In the genomic region with DNA sequence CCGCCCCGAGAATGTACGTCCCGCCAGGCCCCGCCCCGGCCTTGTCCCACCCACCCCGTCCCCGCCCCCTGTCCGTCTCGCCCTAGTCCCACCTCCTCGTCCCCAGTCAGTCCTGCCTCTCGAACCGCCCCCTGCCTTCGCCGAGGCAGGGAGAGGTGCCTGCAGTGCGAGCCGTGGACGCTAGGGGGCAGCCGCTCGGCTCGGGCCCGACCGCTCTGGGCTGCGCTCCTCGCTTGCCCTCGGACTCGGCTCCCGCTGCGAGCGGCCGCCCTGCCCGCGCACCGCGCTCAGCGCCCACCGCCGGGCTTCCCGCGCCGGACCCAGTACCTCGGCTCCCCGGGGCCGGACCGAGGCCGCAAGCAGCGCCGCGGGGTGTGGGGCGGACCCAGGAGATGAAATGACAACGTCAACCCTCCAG, we compare ENCODE assay signal across 1 cellular context.
TF ChIP-seq lines count a peak whose summit lies in the region.

A gene (plus strand): TSS at position 236 of the 418 bp plus-strand sequence. CDS start 162 bp downstream, at position 398.

TF ChIP-seq in H1, 55 proteins besides CTCF, POLR2A, EP300 and RAD21 (continued from another document):
- TF ChIP-seq, protein P1, sequence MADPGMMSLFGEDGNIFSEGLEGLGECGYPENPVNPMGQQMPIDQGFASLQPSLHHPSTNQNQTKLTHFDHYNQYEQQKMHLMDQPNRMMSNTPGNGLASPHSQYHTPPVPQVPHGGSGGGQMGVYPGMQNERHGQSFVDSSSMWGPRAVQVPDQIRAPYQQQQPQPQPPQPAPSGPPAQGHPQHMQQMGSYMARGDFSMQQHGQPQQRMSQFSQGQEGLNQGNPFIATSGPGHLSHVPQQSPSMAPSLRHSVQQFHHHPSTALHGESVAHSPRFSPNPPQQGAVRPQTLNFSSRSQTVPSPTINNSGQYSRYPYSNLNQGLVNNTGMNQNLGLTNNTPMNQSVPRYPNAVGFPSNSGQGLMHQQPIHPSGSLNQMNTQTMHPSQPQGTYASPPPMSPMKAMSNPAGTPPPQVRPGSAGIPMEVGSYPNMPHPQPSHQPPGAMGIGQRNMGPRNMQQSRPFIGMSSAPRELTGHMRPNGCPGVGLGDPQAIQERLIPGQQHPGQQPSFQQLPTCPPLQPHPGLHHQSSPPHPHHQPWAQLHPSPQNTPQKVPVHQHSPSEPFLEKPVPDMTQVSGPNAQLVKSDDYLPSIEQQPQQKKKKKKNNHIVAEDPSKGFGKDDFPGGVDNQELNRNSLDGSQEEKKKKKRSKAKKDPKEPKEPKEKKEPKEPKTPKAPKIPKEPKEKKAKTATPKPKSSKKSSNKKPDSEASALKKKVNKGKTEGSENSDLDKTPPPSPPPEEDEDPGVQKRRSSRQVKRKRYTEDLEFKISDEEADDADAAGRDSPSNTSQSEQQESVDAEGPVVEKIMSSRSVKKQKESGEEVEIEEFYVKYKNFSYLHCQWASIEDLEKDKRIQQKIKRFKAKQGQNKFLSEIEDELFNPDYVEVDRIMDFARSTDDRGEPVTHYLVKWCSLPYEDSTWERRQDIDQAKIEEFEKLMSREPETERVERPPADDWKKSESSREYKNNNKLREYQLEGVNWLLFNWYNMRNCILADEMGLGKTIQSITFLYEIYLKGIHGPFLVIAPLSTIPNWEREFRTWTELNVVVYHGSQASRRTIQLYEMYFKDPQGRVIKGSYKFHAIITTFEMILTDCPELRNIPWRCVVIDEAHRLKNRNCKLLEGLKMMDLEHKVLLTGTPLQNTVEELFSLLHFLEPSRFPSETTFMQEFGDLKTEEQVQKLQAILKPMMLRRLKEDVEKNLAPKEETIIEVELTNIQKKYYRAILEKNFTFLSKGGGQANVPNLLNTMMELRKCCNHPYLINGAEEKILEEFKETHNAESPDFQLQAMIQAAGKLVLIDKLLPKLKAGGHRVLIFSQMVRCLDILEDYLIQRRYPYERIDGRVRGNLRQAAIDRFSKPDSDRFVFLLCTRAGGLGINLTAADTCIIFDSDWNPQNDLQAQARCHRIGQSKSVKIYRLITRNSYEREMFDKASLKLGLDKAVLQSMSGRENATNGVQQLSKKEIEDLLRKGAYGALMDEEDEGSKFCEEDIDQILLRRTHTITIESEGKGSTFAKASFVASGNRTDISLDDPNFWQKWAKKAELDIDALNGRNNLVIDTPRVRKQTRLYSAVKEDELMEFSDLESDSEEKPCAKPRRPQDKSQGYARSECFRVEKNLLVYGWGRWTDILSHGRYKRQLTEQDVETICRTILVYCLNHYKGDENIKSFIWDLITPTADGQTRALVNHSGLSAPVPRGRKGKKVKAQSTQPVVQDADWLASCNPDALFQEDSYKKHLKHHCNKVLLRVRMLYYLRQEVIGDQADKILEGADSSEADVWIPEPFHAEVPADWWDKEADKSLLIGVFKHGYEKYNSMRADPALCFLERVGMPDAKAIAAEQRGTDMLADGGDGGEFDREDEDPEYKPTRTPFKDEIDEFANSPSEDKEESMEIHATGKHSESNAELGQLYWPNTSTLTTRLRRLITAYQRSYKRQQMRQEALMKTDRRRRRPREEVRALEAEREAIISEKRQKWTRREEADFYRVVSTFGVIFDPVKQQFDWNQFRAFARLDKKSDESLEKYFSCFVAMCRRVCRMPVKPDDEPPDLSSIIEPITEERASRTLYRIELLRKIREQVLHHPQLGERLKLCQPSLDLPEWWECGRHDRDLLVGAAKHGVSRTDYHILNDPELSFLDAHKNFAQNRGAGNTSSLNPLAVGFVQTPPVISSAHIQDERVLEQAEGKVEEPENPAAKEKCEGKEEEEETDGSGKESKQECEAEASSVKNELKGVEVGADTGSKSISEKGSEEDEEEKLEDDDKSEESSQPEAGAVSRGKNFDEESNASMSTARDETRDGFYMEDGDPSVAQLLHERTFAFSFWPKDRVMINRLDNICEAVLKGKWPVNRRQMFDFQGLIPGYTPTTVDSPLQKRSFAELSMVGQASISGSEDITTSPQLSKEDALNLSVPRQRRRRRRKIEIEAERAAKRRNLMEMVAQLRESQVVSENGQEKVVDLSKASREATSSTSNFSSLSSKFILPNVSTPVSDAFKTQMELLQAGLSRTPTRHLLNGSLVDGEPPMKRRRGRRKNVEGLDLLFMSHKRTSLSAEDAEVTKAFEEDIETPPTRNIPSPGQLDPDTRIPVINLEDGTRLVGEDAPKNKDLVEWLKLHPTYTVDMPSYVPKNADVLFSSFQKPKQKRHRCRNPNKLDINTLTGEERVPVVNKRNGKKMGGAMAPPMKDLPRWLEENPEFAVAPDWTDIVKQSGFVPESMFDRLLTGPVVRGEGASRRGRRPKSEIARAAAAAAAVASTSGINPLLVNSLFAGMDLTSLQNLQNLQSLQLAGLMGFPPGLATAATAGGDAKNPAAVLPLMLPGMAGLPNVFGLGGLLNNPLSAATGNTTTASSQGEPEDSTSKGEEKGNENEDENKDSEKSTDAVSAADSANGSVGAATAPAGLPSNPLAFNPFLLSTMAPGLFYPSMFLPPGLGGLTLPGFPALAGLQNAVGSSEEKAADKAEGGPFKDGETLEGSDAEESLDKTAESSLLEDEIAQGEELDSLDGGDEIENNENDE (IDR thresholded peaks at IDR 0.05; ENCODE audit: insufficient replicate concordance, low read length), result no peak
- TF ChIP-seq SIN3A (conservative IDR thresholded peaks at IDR 0.05 in 1 of 2, IDR thresholded peaks at IDR 0.05 in 1 of 2; ENCODE audit: low read depth in 1 of 2, low read length in 2 of 2), result peak in 1 of 2 experiments; percentile 84; a peak in 2 of 4 replicates
- TF ChIP-seq ASH2L (IDR thresholded peaks at IDR 0.05; ENCODE audit: low read length), result no peak
- no peak for TF ChIP-seq NRF1 (IDR thresholded peaks at IDR 0.05; ENCODE audit: low read depth, low read length)
- no peak for TF ChIP-seq CBX8 (IDR thresholded peaks at IDR 0.05; ENCODE audit: borderline replicate concordance, low read depth, low read length)
- TF ChIP-seq BACH1 (IDR thresholded peaks at IDR 0.05; ENCODE audit: low read length), result no peak
- TF ChIP-seq KDM1A (IDR thresholded peaks at IDR 0.05; ENCODE audit: borderline replicate concordance, low read length), result no peak
- TF ChIP-seq, protein P2, sequence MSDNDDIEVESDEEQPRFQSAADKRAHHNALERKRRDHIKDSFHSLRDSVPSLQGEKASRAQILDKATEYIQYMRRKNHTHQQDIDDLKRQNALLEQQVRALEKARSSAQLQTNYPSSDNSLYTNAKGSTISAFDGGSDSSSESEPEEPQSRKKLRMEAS (IDR thresholded peaks at IDR 0.05), result peak; percentile 60
- TF ChIP-seq, protein P3, sequence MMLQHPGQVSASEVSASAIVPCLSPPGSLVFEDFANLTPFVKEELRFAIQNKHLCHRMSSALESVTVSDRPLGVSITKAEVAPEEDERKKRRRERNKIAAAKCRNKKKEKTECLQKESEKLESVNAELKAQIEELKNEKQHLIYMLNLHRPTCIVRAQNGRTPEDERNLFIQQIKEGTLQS (IDR thresholded peaks at IDR 0.05; ENCODE audit: insufficient read depth, low read depth, low read length), result no peak
- no peak for TF ChIP-seq TEAD4 (IDR thresholded peaks at IDR 0.05; ENCODE audit: low read depth, low read length)
- TF ChIP-seq HDAC6 (IDR thresholded peaks at IDR 0.05; ENCODE audit: low read depth, low read length), result no peak
- TF ChIP-seq SIRT6 (IDR thresholded peaks at IDR 0.05; ENCODE audit: low read length), result no peak
- no peak for TF ChIP-seq CTBP2 (IDR thresholded peaks at IDR 0.05; ENCODE audit: borderline replicate concordance, insufficient read depth, insufficient read length, low read length)
- TF ChIP-seq BRCA1 (IDR thresholded peaks at IDR 0.05; ENCODE audit: low read depth, low read length), result no peak
- TF ChIP-seq CEBPB (IDR thresholded peaks at IDR 0.05; ENCODE audit: low read depth, low read length), result no peak
- TF ChIP-seq SP1 (IDR thresholded peaks at IDR 0.05; ENCODE audit: low read depth, low read length), result peak; percentile 56; the same call in 1 of the 2 replicates
- peak; percentile 57; the same call in 1 of the 2 replicates for TF ChIP-seq CREB1 (IDR thresholded peaks at IDR 0.05)
- no peak for TF ChIP-seq HDAC2 (IDR thresholded peaks at IDR 0.05; ENCODE audit: borderline replicate concordance in 1 of 2, low read depth in 2 of 2, low read length in 2 of 2)
- TF ChIP-seq, protein P4, sequence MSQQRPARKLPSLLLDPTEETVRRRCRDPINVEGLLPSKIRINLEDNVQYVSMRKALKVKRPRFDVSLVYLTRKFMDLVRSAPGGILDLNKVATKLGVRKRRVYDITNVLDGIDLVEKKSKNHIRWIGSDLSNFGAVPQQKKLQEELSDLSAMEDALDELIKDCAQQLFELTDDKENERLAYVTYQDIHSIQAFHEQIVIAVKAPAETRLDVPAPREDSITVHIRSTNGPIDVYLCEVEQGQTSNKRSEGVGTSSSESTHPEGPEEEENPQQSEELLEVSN (IDR thresholded peaks at IDR 0.05), result no peak
- no peak for TF ChIP-seq EZH2 (IDR thresholded peaks at IDR 0.05; ENCODE audit: low read depth, low read length, severe bottlenecking)
- TF ChIP-seq YY1 (IDR thresholded peaks at IDR 0.05; ENCODE audit: low read depth, low read length), result 0 out of 2 replicates have a peak, but pooled peaks have one; percentile 3
- no peak for TF ChIP-seq GTF2F1 (IDR thresholded peaks at IDR 0.05; ENCODE audit: borderline replicate concordance, low read depth, low read length)
- TF ChIP-seq NANOG (IDR thresholded peaks at IDR 0.05; ENCODE audit: insufficient read depth, low read depth, low read length, poor library complexity, severe bottlenecking), result no peak
- TF ChIP-seq TBP (IDR thresholded peaks at IDR 0.05; ENCODE audit: low read depth, low read length), result peak; percentile 56; the same call in 1 of the 2 replicates
- no peak for TF ChIP-seq GABPA (IDR thresholded peaks at IDR 0.05; ENCODE audit: borderline replicate concordance, insufficient read depth, low read length)
- no peak for TF ChIP-seq SIX5 (IDR thresholded peaks at IDR 0.05; ENCODE audit: low read depth, low read length)
- TF ChIP-seq RBBP5 (IDR thresholded peaks at IDR 0.05; ENCODE audit: borderline replicate concordance, low read depth, low read length), result peak; percentile 63; the same call in 1 of the 2 replicates
- TF ChIP-seq CHD1 (IDR thresholded peaks at IDR 0.05; ENCODE audit: low read depth, low read length), result no peak
- no peak for TF ChIP-seq POU5F1 (IDR thresholded peaks at IDR 0.05; ENCODE audit: low read depth, low read length)
- TF ChIP-seq, protein P5, sequence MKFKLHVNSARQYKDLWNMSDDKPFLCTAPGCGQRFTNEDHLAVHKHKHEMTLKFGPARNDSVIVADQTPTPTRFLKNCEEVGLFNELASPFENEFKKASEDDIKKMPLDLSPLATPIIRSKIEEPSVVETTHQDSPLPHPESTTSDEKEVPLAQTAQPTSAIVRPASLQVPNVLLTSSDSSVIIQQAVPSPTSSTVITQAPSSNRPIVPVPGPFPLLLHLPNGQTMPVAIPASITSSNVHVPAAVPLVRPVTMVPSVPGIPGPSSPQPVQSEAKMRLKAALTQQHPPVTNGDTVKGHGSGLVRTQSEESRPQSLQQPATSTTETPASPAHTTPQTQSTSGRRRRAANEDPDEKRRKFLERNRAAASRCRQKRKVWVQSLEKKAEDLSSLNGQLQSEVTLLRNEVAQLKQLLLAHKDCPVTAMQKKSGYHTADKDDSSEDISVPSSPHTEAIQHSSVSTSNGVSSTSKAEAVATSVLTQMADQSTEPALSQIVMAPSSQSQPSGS (IDR thresholded peaks at IDR 0.05; ENCODE audit: low read length), result no peak
- TF ChIP-seq TAF7 (optimal IDR thresholded peaks at IDR 0.05; ENCODE audit: borderline replicate concordance, low read depth, low read length), result no peak
- TF ChIP-seq CBX5 (IDR thresholded peaks at IDR 0.05; ENCODE audit: low read depth, low read length), result no peak
- no peak for TF ChIP-seq RFX5 (IDR thresholded peaks at IDR 0.05; ENCODE audit: borderline replicate concordance, low read depth, low read length)
- no peak for TF ChIP-seq SAP30 (IDR thresholded peaks at IDR 0.05; ENCODE audit: insufficient read depth, insufficient replicate concordance, low read length)
- TF ChIP-seq PHF8 (conservative IDR thresholded peaks at IDR 0.05; ENCODE audit: low read depth, low read length), result peak; percentile 78; the same call in 1 of the 2 replicates
- peak; percentile 74; the same call in 1 of the 2 replicates for TF ChIP-seq TAF1 (IDR thresholded peaks at IDR 0.05; ENCODE audit: low read depth, low read length)
- TF ChIP-seq ZNF274 (IDR thresholded peaks at IDR 0.05; ENCODE audit: borderline replicate concordance, extremely low read depth, low read length), result no peak
- no peak for TF ChIP-seq FOSL1 (IDR thresholded peaks at IDR 0.05; ENCODE audit: insufficient read depth, low read depth, low read length)
- no peak for TF ChIP-seq BCL11A (IDR thresholded peaks at IDR 0.05; ENCODE audit: low read depth in 2 of 2, low read length in 2 of 2)
- no peak for TF ChIP-seq SP4 (IDR thresholded peaks at IDR 0.05; ENCODE audit: low read length)
- TF ChIP-seq EGR1 (IDR thresholded peaks at IDR 0.05; ENCODE audit: borderline replicate concordance, low read depth, low read length), result peak; percentile 65; the same call in 1 of the 2 replicates
- no peak for TF ChIP-seq CHD2 (IDR thresholded peaks at IDR 0.05; ENCODE audit: low read length)
- TF ChIP-seq, protein P6, sequence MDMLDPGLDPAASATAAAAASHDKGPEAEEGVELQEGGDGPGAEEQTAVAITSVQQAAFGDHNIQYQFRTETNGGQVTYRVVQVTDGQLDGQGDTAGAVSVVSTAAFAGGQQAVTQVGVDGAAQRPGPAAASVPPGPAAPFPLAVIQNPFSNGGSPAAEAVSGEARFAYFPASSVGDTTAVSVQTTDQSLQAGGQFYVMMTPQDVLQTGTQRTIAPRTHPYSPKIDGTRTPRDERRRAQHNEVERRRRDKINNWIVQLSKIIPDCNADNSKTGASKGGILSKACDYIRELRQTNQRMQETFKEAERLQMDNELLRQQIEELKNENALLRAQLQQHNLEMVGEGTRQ (IDR thresholded peaks at IDR 0.05; ENCODE audit: low read length), result no peak
- no peak for TF ChIP-seq TCF12 (IDR thresholded peaks at IDR 0.05; ENCODE audit: low read depth, low read length)
- no peak for TF ChIP-seq RXRA (IDR thresholded peaks at IDR 0.05; ENCODE audit: insufficient read depth, low read depth, low read length)
- peak; percentile 74 for TF ChIP-seq SP2 (IDR thresholded peaks at IDR 0.05; ENCODE audit: low read length)
- peak; percentile 64 for TF ChIP-seq POLR2AphosphoS5 (IDR thresholded peaks at IDR 0.05; ENCODE audit: low read depth, low read length)
- 0 out of 2 replicates have a peak, but pooled peaks have one; percentile 9 for TF ChIP-seq JUND (IDR thresholded peaks at IDR 0.05; ENCODE audit: low read length)
